In genomic region chr6:160036790-160037206, GRCh38 we compare ENCODE assay signal across 10 cellular contexts.
DNase-seq lines count a peak whose midpoint lies in the region; ATAC-seq and TF ChIP-seq lines count a peak whose summit lies in the region.
"Had no signal": no experiment of that assay in that cellular context is flagged by ENCODE, and none has a peak within 500 bp of the region (broad histone marks: within the 10 kb centered on the region; RNA-seq: fewer than 3 reads in every experiment).

No MANE protein-coding gene starts in this region.

- no peaks in the 10 kb centered on the region for H3K9me3 Mint-ChIP-seq in endodermal cell

- no peak overlapping the region for H2AFZ ChIP-seq in PC-3 (ENCODE audit: low read length)

- 89 to 100% methylated on average over 2 to 4 of the region's 4 CpGs for WGBS in endodermal cell (ENCODE audit: insufficient coverage in 1 of 2, insufficient read length in 1 of 2), 2 experiments

- no TSS peak for BruUV-seq in PC-3 (replicated peaks; lab: Mats Ljungman, UMichigan)

- no peak overlapping the region for H3K4me3 Mint-ChIP-seq in endodermal cell
- H3K4me3 Mint-ChIP-seq: B cell had no signal

- H3K27me3 Mint-ChIP-seq in endodermal cell (ENCODE audit: insufficient read depth): no peaks in the 10 kb centered on the region
- H3K27me3 Mint-ChIP-seq: B cell had no signal

- H3K36me3 ChIP-seq in PC-3 (ENCODE audit: low read depth, low read length): peaks cover 33% of the 10 kb centered on the region
- H3K36me3 ChIP-seq in endodermal cell (ENCODE audit: control insufficient read depth, insufficient read depth, low read length): peaks cover 81% of the 10 kb centered on the region
- H3K36me3 ChIP-seq in muscle layer of duodenum (ENCODE audit: control insufficient read depth in 1 of 2, insufficient read depth in 2 of 2, low read length in 2 of 2): peaks cover 45 to 64% of the 10 kb centered on the region in 2 donors

- H3K9ac ChIP-seq in PC-3 (ENCODE audit: low read length) (peak overlapping the region; percentile 51), endodermal cell (ENCODE audit: extremely low read depth, low read length, poor library complexity, severe bottlenecking) (no peak overlapping the region)

- POLR2A ChIA-PET in AG04449 (lab: Yijun Ruan, JAX): interaction anchor here (1.0 kb wide), 1 partner anchor 36 kb away, joined by 3 read pairs; no protein-coding TSS in a partner anchor
- POLR2A ChIA-PET in PC-3 (lab: Charles Lee; ENCODE audit: unreplicated experiment): no interaction called here

- no peaks in the 10 kb centered on the region for H4K20me1 ChIP-seq in PC-3 (ENCODE audit: low read length)

- H3K27me3 ChIP-seq in PC-3 (ENCODE audit: low read length) (no peaks in the 10 kb centered on the region), endodermal cell (ENCODE audit: control insufficient read depth, insufficient read depth, low read length, poor library complexity, severe bottlenecking) (no peaks in the 10 kb centered on the region), muscle layer of duodenum (ENCODE audit: low read depth, low read length) (no peaks in the 10 kb centered on the region)

- peaks cover 36% of the 10 kb centered on the region for H3K4me1 ChIP-seq in PC-3 (ENCODE audit: insufficient read depth, low read length)
- no peaks in the 10 kb centered on the region for H3K4me1 ChIP-seq in endodermal cell (ENCODE audit: control insufficient read depth, insufficient read depth, low read length)
- H3K4me1 ChIP-seq in muscle layer of duodenum (ENCODE audit: control insufficient read depth in 1 of 2, insufficient read depth in 2 of 2, low read length in 2 of 2): peaks cover 0 to 5% of the 10 kb centered on the region in 2 donors

- H3K4me3 ChIP-seq in AG04449 (ENCODE audit: low read depth, low read length): no peak overlapping the region
- no peak overlapping the region; the same call in 1 of the 2 replicates for H3K4me3 ChIP-seq in PC-3 (ENCODE audit: low read length)
- no peak overlapping the region for H3K4me3 ChIP-seq in endodermal cell (ENCODE audit: low read length)
- H3K4me3 ChIP-seq in muscle layer of duodenum (ENCODE audit: low read depth in 1 of 2, low read length in 2 of 2): no peak overlapping the region

- H3K79me2 ChIP-seq in PC-3 (ENCODE audit: low read length): peaks cover 9% of the 10 kb centered on the region; the same call in 1 of the 2 replicates

- H3K9me3 ChIP-seq in PC-3 (ENCODE audit: low read length) (no peaks in the 10 kb centered on the region), endodermal cell (ENCODE audit: control insufficient read depth, low read length) (no peaks in the 10 kb centered on the region), muscle layer of duodenum (ENCODE audit: control insufficient read depth in 1 of 2, low read length in 2 of 2) (no peaks in the 10 kb centered on the region)

- DNase-seq in AG04449 (ENCODE audit: low read depth, low spot score) (peak; percentile 40), PC-3 (peak; percentile 86), endodermal cell (peak; percentile 1), cerebellar nuclear complex (lab: John Stamatoyannopoulos, UW) (no peak)
- DNase-seq: midbrain had no signal

- H3K36me3 Mint-ChIP-seq in endodermal cell (ENCODE audit: low read depth): peaks cover 68% of the 10 kb centered on the region

- intact Hi-C loops in PC-3 (cut with micrococcal nuclease): no loop called here

- no peak overlapping the region for H3K27ac Mint-ChIP-seq in endodermal cell
- H3K27ac Mint-ChIP-seq: B cell had no signal

- no peak for TF ChIP-seq CTCF in AG04449 (IDR thresholded peaks at IDR 0.05; ENCODE audit: insufficient read depth, low read length, missing control alignments)
- no peak for TF ChIP-seq CTCF in PC-3 (conservative IDR thresholded peaks at IDR 0.05; ENCODE audit: low read depth, low read length)
- no peak for TF ChIP-seq CTCF in endodermal cell (conservative IDR thresholded peaks at IDR 0.05)

- H3K4me1 Mint-ChIP-seq in endodermal cell: no peaks in the 10 kb centered on the region

- H3K27ac ChIP-seq in PC-3 (ENCODE audit: low read length) (peak overlapping the region; percentile 89), endodermal cell (ENCODE audit: low read depth, low read length) (no peak overlapping the region), muscle layer of duodenum (ENCODE audit: low read length) (peak overlapping the region; percentile 34)

- peak overlapping the region; percentile 68 for H3K4me2 ChIP-seq in PC-3 (ENCODE audit: low read length)

- peak; percentile 59 for ATAC-seq in PC-3
- ATAC-seq in GM19328 (IDR thresholded peaks at IDR 0.05; ENCODE audit: unreplicated experiment): no peak
- no peak for ATAC-seq in GM19467 (IDR thresholded peaks at IDR 0.05; ENCODE audit: unreplicated experiment)
- ATAC-seq in activated CD4-positive, CD25-positive, alpha-beta regulatory T cell treated with anti-CD3 and anti-CD28 coated beads, Interleukin-2, amount 50 U/mL, for 24 hours: no peak

- CTCF ChIA-PET in AG04449 (lab: Yijun Ruan, JAX) (interaction anchor here (1.3 to 1.8 kb wide), 3 partner anchors 12 to 53 kb away, joined by 3 read pairs; no protein-coding TSS in a partner anchor), PC-3 (lab: Charles Lee) (interaction anchor here (0.7 to 1.0 kb wide), 2 partner anchors 9 to 174 kb away, joined by 3 to 10 read pairs; no protein-coding TSS in a partner anchor)

- H3F3A ChIP-seq in PC-3 (ENCODE audit: low read length, unreplicated experiment): no peaks in the 10 kb centered on the region

- H3K9me2 ChIP-seq in PC-3 (replicated peaks; ENCODE audit: low read length): no peaks in the 10 kb centered on the region

Comparison
In these comparisons a context has a peak if more than half of its experiments do, and no peak if none do; other contexts are left out.
1. DNase-seq: peak in AG04449 (single experiment), PC-3 (single experiment) and endodermal cell (single experiment); none in cerebellar nuclear complex (0 of 2).